Comparison of ENCODE assay signal across 1 cellular context in the genomic region with DNA sequence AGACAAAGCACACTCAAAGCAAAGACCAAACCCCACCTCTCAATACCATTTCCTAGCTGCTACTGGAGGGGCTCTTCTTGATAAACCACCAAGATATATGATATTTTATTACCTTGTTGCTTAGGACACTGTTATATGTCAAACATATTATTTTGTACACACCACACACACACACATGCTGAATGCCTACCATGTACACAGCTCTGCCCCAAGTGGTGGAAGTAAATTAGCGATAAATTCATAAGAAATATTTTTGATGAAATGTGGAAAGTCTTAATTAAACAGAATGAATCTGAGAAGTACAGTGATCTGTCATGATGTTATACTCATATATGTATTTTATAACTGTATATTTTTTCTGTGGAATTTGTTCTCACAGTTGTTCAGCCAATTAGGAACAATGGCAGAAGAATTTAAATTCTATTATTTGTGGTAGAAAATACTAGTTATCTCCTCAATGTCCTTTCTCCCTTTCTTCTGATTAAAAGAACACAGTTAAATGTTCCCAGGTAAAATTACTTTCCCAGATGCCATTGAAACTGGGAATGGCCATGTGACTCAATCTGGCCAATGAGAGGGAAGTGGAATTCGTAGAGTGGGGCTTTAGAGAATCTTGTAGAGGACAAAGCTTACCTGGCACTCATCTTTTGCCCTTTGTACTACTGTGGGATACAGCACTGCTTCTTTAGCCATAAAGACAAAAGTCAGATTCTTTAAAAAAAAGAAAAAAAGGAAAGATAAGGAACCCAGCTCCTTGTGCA.
TF ChIP-seq lines count a peak whose summit lies in the region.

No MANE protein-coding gene starts in this region.

TF ChIP-seq in IMR-90, 13 proteins besides CTCF, POLR2A, EP300 and RAD21:
- TF ChIP-seq, protein P1, sequence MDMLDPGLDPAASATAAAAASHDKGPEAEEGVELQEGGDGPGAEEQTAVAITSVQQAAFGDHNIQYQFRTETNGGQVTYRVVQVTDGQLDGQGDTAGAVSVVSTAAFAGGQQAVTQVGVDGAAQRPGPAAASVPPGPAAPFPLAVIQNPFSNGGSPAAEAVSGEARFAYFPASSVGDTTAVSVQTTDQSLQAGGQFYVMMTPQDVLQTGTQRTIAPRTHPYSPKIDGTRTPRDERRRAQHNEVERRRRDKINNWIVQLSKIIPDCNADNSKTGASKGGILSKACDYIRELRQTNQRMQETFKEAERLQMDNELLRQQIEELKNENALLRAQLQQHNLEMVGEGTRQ (IDR thresholded peaks at IDR 0.05; ENCODE audit: low read depth, low read length): 0 out of 2 replicates have a peak, but pooled peaks have one; percentile 28
- TF ChIP-seq RFX5 (IDR thresholded peaks at IDR 0.05; ENCODE audit: low read depth, low read length): no peak
